ENCODE assay signal across 11 cellular contexts in genomic region chr1:157512036-157512969, GRCh38. TPM values are rescaled to one million over a fixed set of nuclear protein-coding genes. Genes with fewer than 3 reads are reported as not detected.
DNase-seq lines count a peak whose midpoint lies in the region; ATAC-seq and TF ChIP-seq lines count a peak whose summit lies in the region.
"Had no signal": no experiment of that assay in that cellular context is flagged by ENCODE, and none has a peak within 500 bp of the region (broad histone marks: within the 10 kb centered on the region; RNA-seq: fewer than 3 reads in every experiment).

No MANE protein-coding gene starts in this region.

- no peaks in the 10 kb centered on the region for H3K36me3 Mint-ChIP-seq in endodermal cell (ENCODE audit: low read depth)

- H3K79me2 ChIP-seq in DOHH2 (ENCODE audit: control insufficient read depth, low read length) = peaks cover 3% of the 10 kb centered on the region; the same call in 1 of the 2 replicates

- DNase-seq in NAMALWA (ENCODE audit: low spot score) = peak; percentile 85
- no peak for DNase-seq in erythroblast (lab: John Stamatoyannopoulos, UW)
- no peak for DNase-seq in T-helper 2 cell
- DNase-seq in endodermal cell = no peak
- DNase-seq in DMS153 (lab: John Stamatoyannopoulos, UW) = no peak
- DNase-seq: SJCRH30 had no signal

- peaks cover 27% of the 10 kb centered on the region for H3F3A ChIP-seq in DOHH2 (ENCODE audit: control insufficient read depth, insufficient read depth)

- no peak overlapping the region for H3K9ac ChIP-seq in endodermal cell (ENCODE audit: extremely low read depth, low read length, poor library complexity, severe bottlenecking)

- peak; percentile 42 for ATAC-seq in GM19324 (IDR thresholded peaks at IDR 0.05; ENCODE audit: low FRiP score, unreplicated experiment)
- peak; percentile 55 for ATAC-seq in HG02938 (IDR thresholded peaks at IDR 0.05; ENCODE audit: unreplicated experiment)

- H3K4me1 ChIP-seq in DOHH2 (ENCODE audit: control insufficient read depth, low read length) = peaks cover 67% of the 10 kb centered on the region
- no peaks in the 10 kb centered on the region for H3K4me1 ChIP-seq in endodermal cell (ENCODE audit: control insufficient read depth, insufficient read depth, low read length)
- H3K4me1 ChIP-seq: prostate gland, SJCRH30 had no signal

- H3K4me3 Mint-ChIP-seq in endodermal cell = no peak overlapping the region

- no peaks in the 10 kb centered on the region for H3K4me1 Mint-ChIP-seq in endodermal cell

- H3K9me2 ChIP-seq in DOHH2 (replicated peaks; ENCODE audit: control insufficient read depth, low read length) = no peaks in the 10 kb centered on the region

- H4K20me1 ChIP-seq in DOHH2 (ENCODE audit: control insufficient read depth, insufficient read depth, low read depth, low read length) = no peaks in the 10 kb centered on the region

- 85 to 100% methylated on average over 2 to 3 of the region's 3 CpGs for WGBS in endodermal cell (ENCODE audit: insufficient coverage in 1 of 2, insufficient read length in 1 of 2), 2 experiments

- no peaks in the 10 kb centered on the region for H3K27me3 ChIP-seq in DOHH2 (ENCODE audit: control insufficient read depth, low read length)
- no peaks in the 10 kb centered on the region for H3K27me3 ChIP-seq in endodermal cell (ENCODE audit: control insufficient read depth, insufficient read depth, low read length, poor library complexity, severe bottlenecking)
- H3K27me3 ChIP-seq: SJCRH30 had no signal

- H3K9me3 ChIP-seq in DOHH2 (ENCODE audit: control insufficient read depth, insufficient read depth, low read length) = no peaks in the 10 kb centered on the region
- no peaks in the 10 kb centered on the region for H3K9me3 ChIP-seq in endodermal cell (ENCODE audit: control insufficient read depth, low read length)
- H3K9me3 ChIP-seq: prostate gland, SJCRH30 had no signal

- TF ChIP-seq CTCF in DOHH2 (IDR thresholded peaks at IDR 0.05; ENCODE audit: low read depth, low read length, poor library complexity, severe bottlenecking) (no peak), endodermal cell (conservative IDR thresholded peaks at IDR 0.05) (no peak)

- H3K27ac ChIP-seq in DOHH2 (ENCODE audit: low read depth, low read length) (peak overlapping the region; percentile 98), endodermal cell (ENCODE audit: low read depth, low read length) (no peak overlapping the region)
- H3K27ac ChIP-seq: prostate gland, SJCRH30 had no signal

- H3K4me3 ChIP-seq in DOHH2 (ENCODE audit: low read length) = peak overlapping the region; percentile 68
- H3K4me3 ChIP-seq in endodermal cell (ENCODE audit: low read length) = no peak overlapping the region
- H3K4me3 ChIP-seq: prostate gland, SJCRH30 had no signal

- no peak overlapping the region for H3K27ac Mint-ChIP-seq in endodermal cell

- TF ChIP-seq POLR2A in erythroblast (IDR thresholded peaks at IDR 0.05; ENCODE audit: low read length) = no peak

- H3K4me2 ChIP-seq in DOHH2 (ENCODE audit: low read length) = peak overlapping the region; percentile 96

- H3K9me3 Mint-ChIP-seq in endodermal cell = no peaks in the 10 kb centered on the region

- H3K27me3 Mint-ChIP-seq in endodermal cell (ENCODE audit: insufficient read depth) = peaks cover 1% of the 10 kb centered on the region

- H3K36me3 ChIP-seq in DOHH2 (ENCODE audit: control insufficient read depth, low read length) (peaks cover 12% of the 10 kb centered on the region), endodermal cell (ENCODE audit: control insufficient read depth, insufficient read depth, low read length) (no peaks in the 10 kb centered on the region)
- H3K36me3 ChIP-seq: prostate gland, SJCRH30 had no signal

RNA-seq across cellular contexts. Expression of gene FCRL5, which starts 40.0 kb away (rescaled TPM):
- 1 to 10 TPM in 1 of 2 donors, not detected in 1; 1.1 TPM for total RNA-seq in endodermal cell
- not detected for polyA plus RNA-seq in endodermal cell (2013, experiment 1 of 2)
- not detected for polyA plus RNA-seq in endodermal cell (2013, experiment 2 of 2)
- total RNA-seq: fibroblast of lung had no signal
